In the genomic region with DNA sequence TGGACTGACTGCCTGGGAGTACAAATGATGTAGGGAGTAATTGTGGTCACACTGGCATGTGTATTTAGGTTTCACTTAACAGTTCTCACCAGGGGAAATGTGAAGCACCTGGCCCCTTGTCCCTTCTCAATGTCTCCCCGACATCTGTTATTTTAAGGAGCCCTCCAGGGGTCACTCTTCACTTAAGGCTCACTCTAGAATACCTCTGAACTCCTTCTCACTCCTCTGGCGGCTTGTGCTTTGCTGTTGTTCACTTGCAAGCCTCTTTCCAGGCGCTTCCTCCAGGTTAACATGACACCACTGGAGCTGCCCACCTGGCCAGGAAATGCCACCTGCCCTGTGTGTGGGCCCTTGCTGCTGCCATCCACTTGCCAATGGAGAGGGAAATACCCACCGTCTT, we compare ENCODE assay signal across 1 cellular context.
TF ChIP-seq lines count a peak whose summit lies in the region.

No MANE protein-coding gene starts in this region.

TF ChIP-seq in GM23338, 12 proteins besides CTCF, POLR2A, EP300 and RAD21 (continued from another document):
- TF ChIP-seq, protein P1, sequence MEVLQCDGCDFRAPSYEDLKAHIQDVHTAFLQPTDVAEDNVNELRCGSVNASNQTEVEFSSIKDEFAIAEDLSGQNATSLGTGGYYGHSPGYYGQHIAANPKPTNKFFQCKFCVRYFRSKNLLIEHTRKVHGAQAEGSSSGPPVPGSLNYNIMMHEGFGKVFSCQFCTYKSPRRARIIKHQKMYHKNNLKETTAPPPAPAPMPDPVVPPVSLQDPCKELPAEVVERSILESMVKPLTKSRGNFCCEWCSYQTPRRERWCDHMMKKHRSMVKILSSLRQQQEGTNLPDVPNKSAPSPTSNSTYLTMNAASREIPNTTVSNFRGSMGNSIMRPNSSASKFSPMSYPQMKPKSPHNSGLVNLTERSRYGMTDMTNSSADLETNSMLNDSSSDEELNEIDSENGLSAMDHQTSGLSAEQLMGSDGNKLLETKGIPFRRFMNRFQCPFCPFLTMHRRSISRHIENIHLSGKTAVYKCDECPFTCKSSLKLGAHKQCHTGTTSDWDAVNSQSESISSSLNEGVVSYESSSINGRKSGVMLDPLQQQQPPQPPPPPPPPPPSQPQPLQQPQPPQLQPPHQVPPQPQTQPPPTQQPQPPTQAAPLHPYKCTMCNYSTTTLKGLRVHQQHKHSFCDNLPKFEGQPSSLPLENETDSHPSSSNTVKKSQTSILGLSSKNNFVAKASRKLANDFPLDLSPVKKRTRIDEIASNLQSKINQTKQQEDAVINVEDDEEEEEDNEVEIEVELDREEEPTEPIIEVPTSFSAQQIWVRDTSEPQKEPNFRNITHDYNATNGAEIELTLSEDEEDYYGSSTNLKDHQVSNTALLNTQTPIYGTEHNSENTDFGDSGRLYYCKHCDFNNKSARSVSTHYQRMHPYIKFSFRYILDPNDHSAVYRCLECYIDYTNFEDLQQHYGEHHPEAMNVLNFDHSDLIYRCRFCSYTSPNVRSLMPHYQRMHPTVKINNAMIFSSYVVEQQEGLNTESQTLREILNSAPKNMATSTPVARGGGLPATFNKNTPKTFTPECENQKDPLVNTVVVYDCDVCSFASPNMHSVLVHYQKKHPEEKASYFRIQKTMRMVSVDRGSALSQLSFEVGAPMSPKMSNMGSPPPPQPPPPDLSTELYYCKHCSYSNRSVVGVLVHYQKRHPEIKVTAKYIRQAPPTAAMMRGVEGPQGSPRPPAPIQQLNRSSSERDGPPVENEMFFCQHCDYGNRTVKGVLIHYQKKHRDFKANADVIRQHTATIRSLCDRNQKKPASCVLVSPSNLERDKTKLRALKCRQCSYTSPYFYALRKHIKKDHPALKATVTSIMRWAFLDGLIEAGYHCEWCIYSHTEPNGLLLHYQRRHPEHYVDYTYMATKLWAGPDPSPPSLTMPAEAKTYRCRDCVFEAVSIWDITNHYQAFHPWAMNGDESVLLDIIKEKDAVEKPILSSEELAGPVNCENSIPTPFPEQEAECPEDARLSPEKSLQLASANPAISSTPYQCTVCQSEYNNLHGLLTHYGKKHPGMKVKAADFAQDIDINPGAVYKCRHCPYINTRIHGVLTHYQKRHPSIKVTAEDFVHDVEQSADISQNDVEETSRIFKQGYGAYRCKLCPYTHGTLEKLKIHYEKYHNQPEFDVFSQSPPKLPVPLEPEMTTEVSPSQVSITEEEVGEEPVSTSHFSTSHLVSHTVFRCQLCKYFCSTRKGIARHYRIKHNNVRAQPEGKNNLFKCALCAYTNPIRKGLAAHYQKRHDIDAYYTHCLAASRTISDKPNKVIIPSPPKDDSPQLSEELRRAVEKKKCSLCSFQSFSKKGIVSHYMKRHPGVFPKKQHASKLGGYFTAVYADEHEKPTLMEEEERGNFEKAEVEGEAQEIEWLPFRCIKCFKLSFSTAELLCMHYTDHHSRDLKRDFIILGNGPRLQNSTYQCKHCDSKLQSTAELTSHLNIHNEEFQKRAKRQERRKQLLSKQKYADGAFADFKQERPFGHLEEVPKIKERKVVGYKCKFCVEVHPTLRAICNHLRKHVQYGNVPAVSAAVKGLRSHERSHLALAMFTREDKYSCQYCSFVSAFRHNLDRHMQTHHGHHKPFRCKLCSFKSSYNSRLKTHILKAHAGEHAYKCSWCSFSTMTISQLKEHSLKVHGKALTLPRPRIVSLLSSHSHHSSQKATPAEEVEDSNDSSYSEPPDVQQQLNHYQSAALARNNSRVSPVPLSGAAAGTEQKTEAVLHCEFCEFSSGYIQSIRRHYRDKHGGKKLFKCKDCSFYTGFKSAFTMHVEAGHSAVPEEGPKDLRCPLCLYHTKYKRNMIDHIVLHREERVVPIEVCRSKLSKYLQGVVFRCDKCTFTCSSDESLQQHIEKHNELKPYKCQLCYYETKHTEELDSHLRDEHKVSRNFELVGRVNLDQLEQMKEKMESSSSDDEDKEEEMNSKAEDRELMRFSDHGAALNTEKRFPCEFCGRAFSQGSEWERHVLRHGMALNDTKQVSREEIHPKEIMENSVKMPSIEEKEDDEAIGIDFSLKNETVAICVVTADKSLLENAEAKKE (CRISPR knock-in tag; IDR thresholded peaks at IDR 0.05): no peak
- no peak for TF ChIP-seq CREB1 (CRISPR knock-in tag; IDR thresholded peaks at IDR 0.05; ENCODE audit: low read depth)
- no peak for TF ChIP-seq EZH2phosphoT487 (IDR thresholded peaks at IDR 0.05; ENCODE audit: unreplicated experiment)
- TF ChIP-seq ETS1 (IDR thresholded peaks at IDR 0.05): no peak
- no peak for TF ChIP-seq STAT1 (IDR thresholded peaks at IDR 0.05; ENCODE audit: unreplicated experiment)
- TF ChIP-seq EZH2 (IDR thresholded peaks at IDR 0.05; ENCODE audit: low read depth, unreplicated experiment): no peak
- TF ChIP-seq NANOG (IDR thresholded peaks at IDR 0.05; ENCODE audit: borderline replicate concordance): no peak
- no peak for TF ChIP-seq POLR2AphosphoS5 (IDR thresholded peaks at IDR 0.05; ENCODE audit: low read depth)
- no peak for TF ChIP-seq ZNF114 (CRISPR knock-in tag; IDR thresholded peaks at IDR 0.05)
- TF ChIP-seq, protein P2, sequence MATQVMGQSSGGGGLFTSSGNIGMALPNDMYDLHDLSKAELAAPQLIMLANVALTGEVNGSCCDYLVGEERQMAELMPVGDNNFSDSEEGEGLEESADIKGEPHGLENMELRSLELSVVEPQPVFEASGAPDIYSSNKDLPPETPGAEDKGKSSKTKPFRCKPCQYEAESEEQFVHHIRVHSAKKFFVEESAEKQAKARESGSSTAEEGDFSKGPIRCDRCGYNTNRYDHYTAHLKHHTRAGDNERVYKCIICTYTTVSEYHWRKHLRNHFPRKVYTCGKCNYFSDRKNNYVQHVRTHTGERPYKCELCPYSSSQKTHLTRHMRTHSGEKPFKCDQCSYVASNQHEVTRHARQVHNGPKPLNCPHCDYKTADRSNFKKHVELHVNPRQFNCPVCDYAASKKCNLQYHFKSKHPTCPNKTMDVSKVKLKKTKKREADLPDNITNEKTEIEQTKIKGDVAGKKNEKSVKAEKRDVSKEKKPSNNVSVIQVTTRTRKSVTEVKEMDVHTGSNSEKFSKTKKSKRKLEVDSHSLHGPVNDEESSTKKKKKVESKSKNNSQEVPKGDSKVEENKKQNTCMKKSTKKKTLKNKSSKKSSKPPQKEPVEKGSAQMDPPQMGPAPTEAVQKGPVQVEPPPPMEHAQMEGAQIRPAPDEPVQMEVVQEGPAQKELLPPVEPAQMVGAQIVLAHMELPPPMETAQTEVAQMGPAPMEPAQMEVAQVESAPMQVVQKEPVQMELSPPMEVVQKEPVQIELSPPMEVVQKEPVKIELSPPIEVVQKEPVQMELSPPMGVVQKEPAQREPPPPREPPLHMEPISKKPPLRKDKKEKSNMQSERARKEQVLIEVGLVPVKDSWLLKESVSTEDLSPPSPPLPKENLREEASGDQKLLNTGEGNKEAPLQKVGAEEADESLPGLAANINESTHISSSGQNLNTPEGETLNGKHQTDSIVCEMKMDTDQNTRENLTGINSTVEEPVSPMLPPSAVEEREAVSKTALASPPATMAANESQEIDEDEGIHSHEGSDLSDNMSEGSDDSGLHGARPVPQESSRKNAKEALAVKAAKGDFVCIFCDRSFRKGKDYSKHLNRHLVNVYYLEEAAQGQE (IDR thresholded peaks at IDR 0.05; ENCODE audit: unreplicated experiment): no peak
- TF ChIP-seq ZNF331 (CRISPR knock-in tag; IDR thresholded peaks at IDR 0.05; ENCODE audit: low read depth): no peak
